8 cellular contexts compared by ENCODE assay signal in genomic region chr15:40038654-40039543, GRCh38. TPM values are rescaled to one million over a fixed set of nuclear protein-coding genes. Genes with fewer than 3 reads are reported as not detected.
DNase-seq lines count a peak whose midpoint lies in the region; TF ChIP-seq lines count a peak whose summit lies in the region.

Gene SRP14 (minus strand): TSS chr15:40039181. CDS start chr15:40039116, 65 bp downstream.

- in situ Hi-C loops in SK-MEL-5 (cut with HindIII; ENCODE audit: low pct_unique_long_range_greater_than_20kb, low sequenced_read_pairs): no loop called here

- TF ChIP-seq CTCF in HFFc6 (IDR thresholded peaks at IDR 0.05): peak; percentile 53

- DNase-seq in GM04504 (ENCODE audit: low read depth) (peak; percentile 85), HFFc6 (peak; percentile 83), NAMALWA (ENCODE audit: low spot score) (peak; percentile 96), SK-MEL-5 (ENCODE audit: low read depth, low spot score) (peak; percentile 91), foreskin melanocyte (peak; percentile 90), stromal cell of bone marrow (ENCODE audit: low read depth) (peak; percentile 88)
- peak; percentile 96 for DNase-seq in activated naive CD4-positive, alpha-beta T cell treated with Interleukin-2 at 50 U/mL for 16 hours

- H2AFZ ChIP-seq in neuron (ENCODE audit: low read depth, low read length): peak within 1 kb of the TSS; percentile 35

- H3K27ac Mint-ChIP-seq in HFFc6: peak within 1 kb of the TSS; percentile 97

- no peaks in the 10 kb centered on the region for H3K9me3 ChIP-seq in neuron (ENCODE audit: low read length)

- peaks cover 39% of the 10 kb centered on the region for H3K4me1 Mint-ChIP-seq in HFFc6 (ENCODE audit: low read depth)

- H3K36me3 Mint-ChIP-seq in HFFc6 (ENCODE audit: low read depth): peaks cover 45% of the 10 kb centered on the region

- peaks cover 31% of the 10 kb centered on the region for H3K36me3 ChIP-seq in neuron (ENCODE audit: insufficient read depth, low read length)

- H3K27me3 Mint-ChIP-seq in HFFc6 (ENCODE audit: insufficient read depth): peaks cover 3% of the 10 kb centered on the region

- no peaks in the 10 kb centered on the region for H3K9me3 Mint-ChIP-seq in HFFc6

- peak within 1 kb of the TSS; percentile 83 for H3K4me3 ChIP-seq in neuron (ENCODE audit: low read length)

- H3K4me3 Mint-ChIP-seq in HFFc6: peak within 1 kb of the TSS; percentile 99

- H3K27me3 ChIP-seq in neuron (ENCODE audit: insufficient read depth, low read length): no peaks in the 10 kb centered on the region

- H3K4me1 ChIP-seq in neuron (ENCODE audit: insufficient read depth, low read length): peaks cover 22% of the 10 kb centered on the region

RNA-seq across cellular contexts. Expression of gene SRP14, which starts in this region (rescaled TPM):
- 100 to 1,000 TPM; 177 to 227 (median 212) TPM for total RNA-seq in HFFc6 (2021; fragmentation: NEBNext Ultra II Directional; extraction: Animal tissue kit (Norgen Biotek cat#: 25700))
- total RNA-seq in SK-MEL-5 (2014; rRNA removed; shearing (Covaris generic)): 360 and 428 TPM in 2 replicates
- polyA plus RNA-seq in SK-MEL-5 (2015; cell fraction: cytosol; rRNA removed): 350 and 532 TPM in 2 replicates
- 73.9 and 74.1 TPM in 2 replicates for polyA plus RNA-seq in SK-MEL-5 (2015; cell fraction: nucleus; rRNA removed)

Comparison
In these comparisons a context has a peak if more than half of its experiments do, and no peak if none do; other contexts are left out.
1. Peak in every context shown above with its lines: DNase-seq and H3K4me3 ChIP-seq.